ENCODE assay signal across 14 cellular contexts in genomic region chr14:99258884-99259283, GRCh38. TPM values are rescaled to one million over a fixed set of nuclear protein-coding genes. Genes with fewer than 3 reads are reported as not detected.
A peak's percentile ranks its signal among the peaks of the same experiment; 100 is the strongest.
DNase-seq lines count a peak whose midpoint lies in the region; ATAC-seq and TF ChIP-seq lines count a peak whose summit lies in the region.
"Had no signal": no experiment of that assay in that cellular context is flagged by ENCODE, and none has a peak within 500 bp of the region (broad histone marks: within the 10 kb centered on the region; RNA-seq: fewer than 3 reads in every experiment).

No MANE protein-coding gene starts in this region.

- no peaks in the 10 kb centered on the region for H3K79me2 ChIP-seq in osteoblast (ENCODE audit: insufficient read depth, low read length)

- peak overlapping the region; percentile 51 for H3K9ac ChIP-seq in SK-N-MC (ENCODE audit: insufficient read length)
- no peak overlapping the region for H3K9ac ChIP-seq in colonic mucosa (ENCODE audit: low read depth in 2 of 2, low read length in 2 of 2)

- peak overlapping the region; percentile 92 to 100 (median 100) for H3K27ac Mint-ChIP-seq in CD8-positive, alpha-beta memory T cell

- no peaks in the 10 kb centered on the region for H3K27me3 ChIP-seq in CD8-positive, alpha-beta memory T cell (ENCODE audit: insufficient read depth, low read length, poor library complexity, severe bottlenecking)
- H3K27me3 ChIP-seq in effector memory CD4-positive, alpha-beta T cell (replicated peaks; ENCODE audit: control insufficient read depth, insufficient read depth, low read length, poor library complexity, severe bottlenecking) = no peaks in the 10 kb centered on the region
- no peaks in the 10 kb centered on the region for H3K27me3 ChIP-seq in osteoblast (ENCODE audit: insufficient read depth, low read length)
- no peaks in the 10 kb centered on the region for H3K27me3 ChIP-seq in colonic mucosa

- POLR2A ChIA-PET in CD8-positive, alpha-beta memory T cell (lab: Charles Lee) = interaction anchor here (2.3 to 6.0 kb wide), 2 partner anchors 12 to 26 kb away, joined by 5 to 53 read pairs; no protein-coding TSS in a partner anchor

- H3K9me3 ChIP-seq in CD8-positive, alpha-beta memory T cell (ENCODE audit: low read length) = no peaks in the 10 kb centered on the region
- H3K9me3 ChIP-seq in SK-N-MC (ENCODE audit: low read depth, low read length) (no peaks in the 10 kb centered on the region), osteoblast (ENCODE audit: low read depth, low read length) (no peaks in the 10 kb centered on the region), colonic mucosa (no peaks in the 10 kb centered on the region)
- no peaks in the 10 kb centered on the region for H3K9me3 ChIP-seq in effector memory CD4-positive, alpha-beta T cell (ENCODE audit: control insufficient read depth, low read length)

- H3K36me3 Mint-ChIP-seq in CD8-positive, alpha-beta memory T cell = peaks cover 3 to 91% (median 29%) of the 10 kb centered on the region in 3 donors

- peaks cover 41% of the 10 kb centered on the region for H3K36me3 ChIP-seq in CD8-positive, alpha-beta memory T cell (ENCODE audit: insufficient read depth, low read length)
- H3K36me3 ChIP-seq in SK-N-MC (ENCODE audit: insufficient read depth, low read length) (peaks cover 100% of the 10 kb centered on the region), osteoblast (ENCODE audit: insufficient read depth, low read length) (no peaks in the 10 kb centered on the region), colonic mucosa (no peaks in the 10 kb centered on the region)
- peaks cover 33% of the 10 kb centered on the region for H3K36me3 ChIP-seq in effector memory CD4-positive, alpha-beta T cell (ENCODE audit: control insufficient read depth, insufficient read depth, low read length)

- ATAC-seq in sciatic nerve = no peak
- ATAC-seq: K562, left colon had no signal

- H3K27ac ChIP-seq in CD8-positive, alpha-beta memory T cell (ENCODE audit: low read depth, low read length) = peak overlapping the region; percentile 89
- H3K27ac ChIP-seq in SK-N-MC = peak overlapping the region; percentile 96
- H3K27ac ChIP-seq in effector memory CD4-positive, alpha-beta T cell (ENCODE audit: insufficient read depth, low read length, poor library complexity, severe bottlenecking) = peak overlapping the region; percentile 97
- H3K27ac ChIP-seq in osteoblast (ENCODE audit: low read depth, low read length) = no peak overlapping the region
- H3K27ac ChIP-seq in colonic mucosa = no peak overlapping the region

- H3K4me1 Mint-ChIP-seq in CD8-positive, alpha-beta memory T cell = peaks cover 96 to 100% (median 100%) of the 10 kb centered on the region in 3 donors

- H4K20me1 ChIP-seq in osteoblast (ENCODE audit: insufficient read depth, low read length) = no peaks in the 10 kb centered on the region

- H3K9me3 Mint-ChIP-seq in CD8-positive, alpha-beta memory T cell = no peaks in the 10 kb centered on the region

- peak overlapping the region; percentile 45 for H3K4me3 ChIP-seq in CD8-positive, alpha-beta memory T cell (ENCODE audit: low read length)
- H3K4me3 ChIP-seq in SK-N-MC = peak overlapping the region; percentile 83
- H3K4me3 ChIP-seq in effector memory CD4-positive, alpha-beta T cell (ENCODE audit: insufficient read depth, low read depth, low read length, poor library complexity, severe bottlenecking) = peak overlapping the region; percentile 43
- peak overlapping the region; percentile 43 for H3K4me3 ChIP-seq in osteoblast (ENCODE audit: insufficient read depth, low read length)
- no peak overlapping the region for H3K4me3 ChIP-seq in colonic mucosa
- H3K4me3 ChIP-seq: K562 had no signal

- H2AFZ ChIP-seq in osteoblast (ENCODE audit: low read length) = peak overlapping the region; percentile 19

- DNase-seq in CD8-positive, alpha-beta memory T cell = peak in 1 of 5 donors; percentile 36
- DNase-seq in SK-N-MC (ENCODE audit: low read depth, low spot score) = no peak
- no peak for DNase-seq in effector memory CD4-positive, alpha-beta T cell
- DNase-seq in osteoblast (ENCODE audit: insufficient read length, low spot score, missing footprints) = no peak
- DNase-seq in OCI-M2 (lab: John Stamatoyannopoulos, UW; ENCODE audit: unreplicated experiment) = no peak
- no peak for DNase-seq in sciatic nerve (ENCODE audit: low spot score)
- no peak for DNase-seq in SHP77 (lab: John Stamatoyannopoulos, UW)
- no peak for DNase-seq in colonic mucosa
- DNase-seq: left colon, NCI-H146, NCI-H748 treated with DMSO at 0.1 percent for 48 hours, occipital lobe, SHP77 treated with DMSO at 0.1 percent for 48 hours had no signal

- intact Hi-C loops in sciatic nerve (cut with DNase I) (loop anchor here (10.0 kb wide), 1 partner anchor 1814 kb away; no protein-coding TSS in a partner anchor), colonic mucosa (cut with DNase I) (no loop called here)

- peaks cover 0 to 6% of the 10 kb centered on the region in 2 donors for H3K27me3 Mint-ChIP-seq in CD8-positive, alpha-beta memory T cell

- peak overlapping the region; percentile 61 for H3K4me2 ChIP-seq in osteoblast (ENCODE audit: insufficient read depth, low read length)

- TF ChIP-seq CTCF in osteoblast (IDR thresholded peaks at IDR 0.05; ENCODE audit: extremely low read depth, low read depth, low read length) = no peak
- TF ChIP-seq CTCF in colonic mucosa (IDR thresholded peaks at IDR 0.05) = no peak

- CTCF ChIA-PET in CD8-positive, alpha-beta memory T cell (lab: Charles Lee) = no interaction called here

- peak overlapping the region; percentile 77 to 100 (median 99) for H3K4me3 Mint-ChIP-seq in CD8-positive, alpha-beta memory T cell

- H3K4me1 ChIP-seq in CD8-positive, alpha-beta memory T cell (ENCODE audit: insufficient read depth, low read length) = peaks cover 94% of the 10 kb centered on the region
- peaks cover 91% of the 10 kb centered on the region for H3K4me1 ChIP-seq in effector memory CD4-positive, alpha-beta T cell (ENCODE audit: control insufficient read depth, insufficient read depth, low read length, poor library complexity, severe bottlenecking)
- H3K4me1 ChIP-seq in osteoblast (ENCODE audit: insufficient read depth, low read length) = no peaks in the 10 kb centered on the region
- no peaks in the 10 kb centered on the region for H3K4me1 ChIP-seq in colonic mucosa

RNA-seq across cellular contexts. Expression of gene BCL11B, which starts 13.1 kb away (rescaled TPM):
- total RNA-seq in CD8-positive, alpha-beta memory T cell = 10 to 100 TPM; 42.0 to 42.5 TPM
- 9.7 TPM for polyA plus RNA-seq in CD8-positive, alpha-beta memory T cell
- total RNA-seq in osteoblast (0.36 and 0.88 TPM in 2 replicates), sciatic nerve (0.85 TPM), colonic mucosa (10 to 100 TPM in 1 of 2 donors, 1 to 10 TPM in 1; 5.6 to 10.4 TPM)
- polyA plus RNA-seq: K562 had no signal

Comparison
In these comparisons a context has a peak if more than half of its experiments do, and no peak if none do; other contexts are left out.
1. H3K27ac ChIP-seq: peak in CD8-positive, alpha-beta memory T cell (single experiment), SK-N-MC (single experiment) and effector memory CD4-positive, alpha-beta T cell (single experiment); none in osteoblast (single experiment) and colonic mucosa (single experiment).